Comparison of ENCODE assay signal across 14 cellular contexts in the genomic region with DNA sequence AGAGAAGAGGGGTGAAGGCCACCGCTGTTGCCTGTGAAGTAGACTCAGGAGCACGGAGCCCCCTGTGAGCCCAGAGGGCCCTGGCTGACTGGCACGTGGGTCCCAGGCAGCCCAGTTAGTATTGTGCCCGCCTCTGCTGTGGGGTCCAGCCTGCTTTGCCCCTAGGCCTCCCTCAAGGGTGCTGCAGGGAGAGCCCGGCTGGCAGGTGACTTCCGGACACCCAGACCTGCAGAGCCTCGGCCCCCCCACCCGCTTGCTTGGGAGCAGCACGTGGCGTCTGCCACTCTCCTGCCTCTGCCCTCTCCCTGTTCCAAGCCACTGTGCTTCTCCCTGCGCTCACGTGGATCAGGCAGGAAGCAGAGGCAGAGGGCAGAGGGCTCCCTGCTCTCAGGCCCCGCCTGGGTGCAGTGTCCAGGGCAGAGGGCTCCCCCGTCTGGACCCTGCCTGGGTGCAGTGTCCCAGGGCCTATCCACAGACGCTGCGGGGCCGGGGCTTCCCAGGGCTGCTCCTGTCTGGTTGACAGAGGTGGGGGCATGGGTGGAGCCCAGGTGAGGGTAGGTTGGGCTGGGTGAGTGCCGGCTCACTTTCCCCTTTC.
"Had no signal": no experiment of that assay in that cellular context is flagged by ENCODE, and none has a peak within 500 bp of the region (broad histone marks: within the 10 kb centered on the region; RNA-seq: fewer than 3 reads in every experiment).

No MANE protein-coding gene starts in this region.

- H3K9me3 Mint-ChIP-seq: activated B cell treated with CpG ODN at 0.5 μM for 24 hours; activated CD4-positive, alpha-beta T cell treated with anti-CD3 and anti-CD28 coated beads, Interleukin-2, amount 10 ng/mL, durations not matched to agents 24 days and 14 days; T-helper 1 cell treated with Interleukin-12 subunit alpha and Interleukin-12 subunit beta and Interleukin-4 antibody, amounts not matched to agents 30 μg/mL and 1 μg/mL, for 36 hours had no signal

- DNase-seq: activated B cell treated with CpG ODN at 0.5 μM for 24 hours; activated CD4-positive, alpha-beta T cell treated with anti-CD3 and anti-CD28 coated beads, Interleukin-2, amount 10 ng/mL, durations not matched to agents 24 days and 14 days; activated CD8-positive, alpha-beta memory T cell treated with anti-CD3 and anti-CD28 coated beads for 24 hours; activated naive CD4-positive, alpha-beta T cell treated with anti-CD3 and anti-CD28 coated beads, Interleukin-2, amount 50 U/mL, for 16 hours; adrenal gland; caudate nucleus; effector CD4-positive, alpha-beta T cell; heart right ventricle; thyroid gland had no signal

- FAIRE-seq: endothelial cell of umbilical vein, frontal cortex, keratinocyte had no signal

- H3K9me3 ChIP-seq: adrenal gland, heart right ventricle, thyroid gland had no signal

- H3K27ac Mint-ChIP-seq: activated B cell treated with CpG ODN at 0.5 μM for 24 hours; activated CD4-positive, alpha-beta T cell treated with anti-CD3 and anti-CD28 coated beads, Interleukin-2, amount 10 ng/mL, durations not matched to agents 24 days and 14 days; T-helper 1 cell treated with Interleukin-12 subunit alpha and Interleukin-12 subunit beta and Interleukin-4 antibody, amounts not matched to agents 30 μg/mL and 1 μg/mL, for 36 hours had no signal

- H3K4me1 ChIP-seq: adrenal gland had no signal

- H3K4me1 Mint-ChIP-seq: activated B cell treated with CpG ODN at 0.5 μM for 24 hours; activated CD4-positive, alpha-beta T cell treated with anti-CD3 and anti-CD28 coated beads, Interleukin-2, amount 10 ng/mL, durations not matched to agents 24 days and 14 days had no signal

- H3K4me3 ChIP-seq: adrenal gland, coronary artery, heart right ventricle, thyroid gland had no signal

- H3K36me3 ChIP-seq: adrenal gland, thyroid gland had no signal

- H3K4me3 Mint-ChIP-seq: activated B cell treated with CpG ODN at 0.5 μM for 24 hours; activated CD4-positive, alpha-beta T cell treated with anti-CD3 and anti-CD28 coated beads, Interleukin-2, amount 10 ng/mL, durations not matched to agents 24 days and 14 days; T-helper 1 cell treated with Interleukin-12 subunit alpha and Interleukin-12 subunit beta and Interleukin-4 antibody, amounts not matched to agents 30 μg/mL and 1 μg/mL, for 36 hours had no signal

- H3K27me3 Mint-ChIP-seq: activated B cell treated with CpG ODN at 0.5 μM for 24 hours; activated CD4-positive, alpha-beta T cell treated with anti-CD3 and anti-CD28 coated beads, Interleukin-2, amount 10 ng/mL, durations not matched to agents 24 days and 14 days had no signal

- H3K27me3 ChIP-seq: adrenal gland, heart right ventricle, thyroid gland had no signal

- H3K27ac ChIP-seq: adrenal gland, coronary artery, heart right ventricle, thyroid gland had no signal
